Comparison of ENCODE assay signal across 1 cellular context in the genomic region with DNA sequence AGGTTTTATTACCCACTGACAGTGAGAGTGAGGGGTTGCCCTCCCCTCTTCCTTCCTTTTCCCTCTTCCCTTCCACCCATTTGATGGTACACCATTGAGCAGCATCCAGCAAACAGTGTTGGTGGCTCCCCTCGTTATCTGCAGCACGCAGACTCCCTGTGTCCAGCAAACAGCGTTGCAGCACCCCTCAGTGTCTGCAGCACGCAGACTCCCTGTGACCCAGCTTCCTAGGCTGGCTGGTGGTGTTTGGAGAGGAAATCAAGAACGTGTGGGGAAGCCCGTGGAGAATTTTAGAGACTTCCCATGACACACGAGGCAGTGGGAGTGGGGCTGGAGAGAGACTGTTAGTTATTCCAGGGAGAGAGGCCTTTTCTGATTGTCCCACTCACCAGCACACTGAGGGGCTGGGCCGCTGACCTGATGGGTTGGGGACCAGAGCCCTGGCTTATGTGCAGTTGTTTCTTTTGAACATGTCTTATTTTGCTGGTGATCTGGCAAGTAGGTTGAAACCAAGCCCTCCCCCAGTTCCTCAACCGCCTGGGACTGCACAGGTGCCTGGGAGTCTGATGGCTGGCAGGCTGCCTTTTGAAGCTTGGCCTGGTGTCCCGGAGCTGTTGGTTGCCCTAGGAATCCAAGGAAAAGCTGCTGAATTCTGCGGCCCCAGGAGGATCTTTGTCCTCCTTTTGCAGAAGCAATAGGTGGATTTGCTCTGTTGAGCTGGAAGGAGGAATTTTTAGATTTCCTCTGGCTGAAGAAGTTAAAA.
TF ChIP-seq lines count a peak whose summit lies in the region.

No MANE protein-coding gene starts in this region.

TF ChIP-seq in HepG2, 621 proteins besides CTCF, POLR2A, EP300 and RAD21:
- TF ChIP-seq, protein P1, sequence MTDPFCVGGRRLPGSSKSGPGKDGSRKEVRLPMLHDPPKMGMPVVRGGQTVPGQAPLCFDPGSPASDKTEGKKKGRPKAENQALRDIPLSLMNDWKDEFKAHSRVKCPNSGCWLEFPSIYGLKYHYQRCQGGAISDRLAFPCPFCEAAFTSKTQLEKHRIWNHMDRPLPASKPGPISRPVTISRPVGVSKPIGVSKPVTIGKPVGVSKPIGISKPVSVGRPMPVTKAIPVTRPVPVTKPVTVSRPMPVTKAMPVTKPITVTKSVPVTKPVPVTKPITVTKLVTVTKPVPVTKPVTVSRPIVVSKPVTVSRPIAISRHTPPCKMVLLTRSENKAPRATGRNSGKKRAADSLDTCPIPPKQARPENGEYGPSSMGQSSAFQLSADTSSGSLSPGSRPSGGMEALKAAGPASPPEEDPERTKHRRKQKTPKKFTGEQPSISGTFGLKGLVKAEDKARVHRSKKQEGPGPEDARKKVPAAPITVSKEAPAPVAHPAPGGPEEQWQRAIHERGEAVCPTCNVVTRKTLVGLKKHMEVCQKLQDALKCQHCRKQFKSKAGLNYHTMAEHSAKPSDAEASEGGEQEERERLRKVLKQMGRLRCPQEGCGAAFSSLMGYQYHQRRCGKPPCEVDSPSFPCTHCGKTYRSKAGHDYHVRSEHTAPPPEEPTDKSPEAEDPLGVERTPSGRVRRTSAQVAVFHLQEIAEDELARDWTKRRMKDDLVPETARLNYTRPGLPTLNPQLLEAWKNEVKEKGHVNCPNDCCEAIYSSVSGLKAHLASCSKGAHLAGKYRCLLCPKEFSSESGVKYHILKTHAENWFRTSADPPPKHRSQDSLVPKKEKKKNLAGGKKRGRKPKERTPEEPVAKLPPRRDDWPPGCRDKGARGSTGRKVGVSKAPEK (CRISPR knock-in tag; IDR thresholded peaks at IDR 0.05; ENCODE audit: borderline replicate concordance) = no peak
- TF ChIP-seq FOSL1 (CRISPR knock-in tag; IDR thresholded peaks at IDR 0.05; ENCODE audit: borderline replicate concordance) = no peak
- no peak for TF ChIP-seq ZMYM2 (CRISPR knock-in tag; IDR thresholded peaks at IDR 0.05)
- no peak for TF ChIP-seq ZNF629 (CRISPR knock-in tag; conservative IDR thresholded peaks at IDR 0.05)
- TF ChIP-seq, protein P2, sequence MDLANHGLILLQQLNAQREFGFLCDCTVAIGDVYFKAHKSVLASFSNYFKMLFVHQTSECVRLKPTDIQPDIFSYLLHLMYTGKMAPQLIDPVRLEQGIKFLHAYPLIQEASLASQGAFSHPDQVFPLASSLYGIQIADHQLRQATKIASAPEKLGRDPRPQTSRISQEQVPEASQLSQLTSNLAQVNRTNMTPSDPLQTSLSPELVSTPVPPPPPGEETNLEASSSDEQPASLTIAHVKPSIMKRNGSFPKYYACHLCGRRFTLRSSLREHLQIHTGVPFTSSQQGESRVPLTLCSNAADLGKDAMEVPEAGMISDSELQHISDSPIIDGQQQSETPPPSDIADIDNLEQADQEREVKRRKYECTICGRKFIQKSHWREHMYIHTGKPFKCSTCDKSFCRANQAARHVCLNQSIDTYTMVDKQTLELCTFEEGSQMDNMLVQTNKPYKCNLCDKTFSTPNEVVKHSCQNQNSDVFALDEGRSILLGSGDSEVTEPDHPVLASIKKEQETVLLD (CRISPR knock-in tag; IDR thresholded peaks at IDR 0.05; ENCODE audit: low read depth) = no peak
- TF ChIP-seq ZNF619 (CRISPR knock-in tag; IDR thresholded peaks at IDR 0.05) = no peak
- no peak for TF ChIP-seq GATA4 (IDR thresholded peaks at IDR 0.05; ENCODE audit: borderline replicate concordance, low read depth)
- no peak for TF ChIP-seq THYN1 (CRISPR knock-in tag; IDR thresholded peaks at IDR 0.05; ENCODE audit: borderline replicate concordance, low read depth)
- TF ChIP-seq FOXP1 (IDR thresholded peaks at IDR 0.05) = no peak
- no peak for TF ChIP-seq FOXP1 (CRISPR knock-in tag; IDR thresholded peaks at IDR 0.05)
- TF ChIP-seq, protein P3, sequence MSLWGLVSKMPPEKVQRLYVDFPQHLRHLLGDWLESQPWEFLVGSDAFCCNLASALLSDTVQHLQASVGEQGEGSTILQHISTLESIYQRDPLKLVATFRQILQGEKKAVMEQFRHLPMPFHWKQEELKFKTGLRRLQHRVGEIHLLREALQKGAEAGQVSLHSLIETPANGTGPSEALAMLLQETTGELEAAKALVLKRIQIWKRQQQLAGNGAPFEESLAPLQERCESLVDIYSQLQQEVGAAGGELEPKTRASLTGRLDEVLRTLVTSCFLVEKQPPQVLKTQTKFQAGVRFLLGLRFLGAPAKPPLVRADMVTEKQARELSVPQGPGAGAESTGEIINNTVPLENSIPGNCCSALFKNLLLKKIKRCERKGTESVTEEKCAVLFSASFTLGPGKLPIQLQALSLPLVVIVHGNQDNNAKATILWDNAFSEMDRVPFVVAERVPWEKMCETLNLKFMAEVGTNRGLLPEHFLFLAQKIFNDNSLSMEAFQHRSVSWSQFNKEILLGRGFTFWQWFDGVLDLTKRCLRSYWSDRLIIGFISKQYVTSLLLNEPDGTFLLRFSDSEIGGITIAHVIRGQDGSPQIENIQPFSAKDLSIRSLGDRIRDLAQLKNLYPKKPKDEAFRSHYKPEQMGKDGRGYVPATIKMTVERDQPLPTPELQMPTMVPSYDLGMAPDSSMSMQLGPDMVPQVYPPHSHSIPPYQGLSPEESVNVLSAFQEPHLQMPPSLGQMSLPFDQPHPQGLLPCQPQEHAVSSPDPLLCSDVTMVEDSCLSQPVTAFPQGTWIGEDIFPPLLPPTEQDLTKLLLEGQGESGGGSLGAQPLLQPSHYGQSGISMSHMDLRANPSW (CRISPR knock-in tag; IDR thresholded peaks at IDR 0.05; ENCODE audit: borderline replicate concordance) = no peak
- no peak for TF ChIP-seq ZNF235 (CRISPR knock-in tag; IDR thresholded peaks at IDR 0.05; ENCODE audit: borderline replicate concordance)
- TF ChIP-seq, protein P4, sequence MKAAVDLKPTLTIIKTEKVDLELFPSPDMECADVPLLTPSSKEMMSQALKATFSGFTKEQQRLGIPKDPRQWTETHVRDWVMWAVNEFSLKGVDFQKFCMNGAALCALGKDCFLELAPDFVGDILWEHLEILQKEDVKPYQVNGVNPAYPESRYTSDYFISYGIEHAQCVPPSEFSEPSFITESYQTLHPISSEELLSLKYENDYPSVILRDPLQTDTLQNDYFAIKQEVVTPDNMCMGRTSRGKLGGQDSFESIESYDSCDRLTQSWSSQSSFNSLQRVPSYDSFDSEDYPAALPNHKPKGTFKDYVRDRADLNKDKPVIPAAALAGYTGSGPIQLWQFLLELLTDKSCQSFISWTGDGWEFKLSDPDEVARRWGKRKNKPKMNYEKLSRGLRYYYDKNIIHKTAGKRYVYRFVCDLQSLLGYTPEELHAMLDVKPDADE (CRISPR knock-in tag; IDR thresholded peaks at IDR 0.05) = no peak
- TF ChIP-seq ZFX (CRISPR knock-in tag; IDR thresholded peaks at IDR 0.05; ENCODE audit: low read depth) = no peak
- no peak for TF ChIP-seq ZNF24 (IDR thresholded peaks at IDR 0.05)
- TF ChIP-seq MIXL1 (CRISPR knock-in tag; IDR thresholded peaks at IDR 0.05) = no peak
- TF ChIP-seq, protein P5, sequence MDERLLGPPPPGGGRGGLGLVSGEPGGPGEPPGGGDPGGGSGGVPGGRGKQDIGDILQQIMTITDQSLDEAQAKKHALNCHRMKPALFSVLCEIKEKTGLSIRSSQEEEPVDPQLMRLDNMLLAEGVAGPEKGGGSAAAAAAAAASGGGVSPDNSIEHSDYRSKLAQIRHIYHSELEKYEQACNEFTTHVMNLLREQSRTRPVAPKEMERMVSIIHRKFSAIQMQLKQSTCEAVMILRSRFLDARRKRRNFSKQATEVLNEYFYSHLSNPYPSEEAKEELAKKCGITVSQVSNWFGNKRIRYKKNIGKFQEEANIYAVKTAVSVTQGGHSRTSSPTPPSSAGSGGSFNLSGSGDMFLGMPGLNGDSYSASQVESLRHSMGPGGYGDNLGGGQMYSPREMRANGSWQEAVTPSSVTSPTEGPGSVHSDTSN (CRISPR knock-in tag; IDR thresholded peaks at IDR 0.05) = no peak
- no peak for TF ChIP-seq SAP130 (CRISPR knock-in tag; IDR thresholded peaks at IDR 0.05; ENCODE audit: low read depth)
- no peak for TF ChIP-seq NFE2L2 (IDR thresholded peaks at IDR 0.05; ENCODE audit: low read length)
- no peak for TF ChIP-seq ZSCAN25 (CRISPR knock-in tag; IDR thresholded peaks at IDR 0.05)
